Comparison of ENCODE assay signal across 8 cellular contexts in genomic region chr16:89561195-89562026, GRCh38. TPM values are rescaled to one million over a fixed set of nuclear protein-coding genes. Genes with fewer than 3 reads are reported as not detected.
DNase-seq lines count a peak whose midpoint lies in the region; ATAC-seq and TF ChIP-seq lines count a peak whose summit lies in the region.

No MANE protein-coding gene starts in this region.

- H3K36me3 Mint-ChIP-seq in progenitor cell of endocrine pancreas (ENCODE audit: insufficient read depth): peaks cover 31% of the 10 kb centered on the region

- no peak for TF ChIP-seq CTCF in progenitor cell of endocrine pancreas (IDR thresholded peaks at IDR 0.05; ENCODE audit: unreplicated experiment)

- H3K9ac ChIP-seq in ES-I3 (ENCODE audit: low read depth, low read length) (peak overlapping the region; percentile 81), SK-N-MC (ENCODE audit: insufficient read length) (peak overlapping the region; percentile 94)

- peak overlapping the region; percentile 90 for H3K27ac Mint-ChIP-seq in progenitor cell of endocrine pancreas

- H3K36me3 ChIP-seq in ES-I3 (ENCODE audit: insufficient read depth, low read length) (peaks cover 26% of the 10 kb centered on the region), SK-N-MC (ENCODE audit: insufficient read depth, low read length) (peaks cover 37% of the 10 kb centered on the region), esophagus (ENCODE audit: control insufficient read depth in 2 of 2, insufficient read depth in 2 of 2, low read length in 1 of 2) (peaks cover 11 to 24% of the 10 kb centered on the region in 2 donors)

- no peak for DNase-seq in SK-N-MC (ENCODE audit: low read depth, low spot score)
- DNase-seq in progenitor cell of endocrine pancreas (ENCODE audit: low spot score, unreplicated experiment): no peak
- DNase-seq in iPS-NIHi7 (ENCODE audit: extremely low spot score): no peak
- DNase-seq in stimulated activated CD4-positive, alpha-beta T cell treated with anti-CD3 and anti-CD28 coated beads, Interleukin-12 subunit alpha, Interleukin-12 subunit beta, amount 100 ng/mL, for 4 hours: no peak

- peaks cover 3% of the 10 kb centered on the region for H3K27me3 Mint-ChIP-seq in progenitor cell of endocrine pancreas

- peak overlapping the region; percentile 90 for H3K4me3 Mint-ChIP-seq in progenitor cell of endocrine pancreas (ENCODE audit: low read depth)

- ATAC-seq in HG02571 (IDR thresholded peaks at IDR 0.05; ENCODE audit: unreplicated experiment) (no peak), HG03521 (IDR thresholded peaks at IDR 0.05; ENCODE audit: unreplicated experiment) (no peak)

- H3K4me3 ChIP-seq in SK-N-MC (peak overlapping the region; percentile 86), esophagus (ENCODE audit: low read depth in 1 of 2, low read length in 2 of 2) (peak overlapping the region; percentile 80 to 93)

- 6 to 7% methylated on average over 49 to 55 of the region's 55 CpGs for WGBS in esophagus, 2 donors

- H3K27ac ChIP-seq in SK-N-MC: no peak overlapping the region
- peak overlapping the region; percentile 75 to 90 for H3K27ac ChIP-seq in esophagus (ENCODE audit: low read depth in 2 of 2, low read length in 1 of 2)

- no peaks in the 10 kb centered on the region for H3K9me3 Mint-ChIP-seq in progenitor cell of endocrine pancreas (ENCODE audit: low read depth)

- H3K9me3 ChIP-seq in ES-I3 (ENCODE audit: control insufficient read depth, insufficient read depth, low read length): no peaks in the 10 kb centered on the region
- H3K9me3 ChIP-seq in SK-N-MC (ENCODE audit: low read depth, low read length): no peaks in the 10 kb centered on the region
- no peaks in the 10 kb centered on the region for H3K9me3 ChIP-seq in esophagus (ENCODE audit: control insufficient read depth in 2 of 2, insufficient read depth in 1 of 2, low read depth in 1 of 2, low read length in 1 of 2)

- peaks cover 33% of the 10 kb centered on the region for H3K4me1 Mint-ChIP-seq in progenitor cell of endocrine pancreas (ENCODE audit: low read depth)

- H3K4me1 ChIP-seq in ES-I3 (ENCODE audit: insufficient read depth, low read length): peaks cover 15% of the 10 kb centered on the region; the same call in 1 of the 2 replicates
- H3K4me1 ChIP-seq in esophagus (ENCODE audit: control insufficient read depth in 2 of 2, insufficient read depth in 2 of 2, low read length in 1 of 2): peaks cover 4 to 33% of the 10 kb centered on the region in 2 donors

- no peaks in the 10 kb centered on the region for H3K27me3 ChIP-seq in esophagus (ENCODE audit: control insufficient read depth in 1 of 2, insufficient read depth in 2 of 2, low read length in 2 of 2)

RNA-seq across cellular contexts. Expression of gene RPL13, which starts 0.9 kb away (rescaled TPM):
- 1,000 to 10,000 TPM; 4,316 to 5,851 TPM for polyA plus RNA-seq in esophagus
- 1,643 and 1,699 TPM in 2 replicates for total RNA-seq in progenitor cell of endocrine pancreas

RNA-seq across cellular contexts. Expression of gene CPNE7, which starts 14.1 kb away (rescaled TPM):
- polyA plus RNA-seq in esophagus: 1 to 10 TPM; 1.5 to 4.5 TPM
- total RNA-seq in progenitor cell of endocrine pancreas: 0.41 and 0.84 TPM in 2 replicates

RNA-seq across cellular contexts. Expression of gene DPEP1, which starts 52.0 kb away (rescaled TPM):
- polyA plus RNA-seq in esophagus: under 1 TPM in 1 of 2 donors, not detected in 1; 0.05 TPM
- 29.6 and 36.3 TPM in 2 replicates for total RNA-seq in progenitor cell of endocrine pancreas

RNA-seq across cellular contexts. Expression of gene SPG7, which starts 53.2 kb away (rescaled TPM):
- polyA plus RNA-seq in esophagus: 10 to 100 TPM; 41.9 to 89.3 TPM
- total RNA-seq in progenitor cell of endocrine pancreas: 183 and 184 TPM in 2 replicates
